9 cellular contexts compared by ENCODE assay signal in genomic region chr22:37562049-37562784, GRCh38. TPM values are rescaled to one million over a fixed set of nuclear protein-coding genes. Genes with fewer than 3 reads are reported as not detected.
DNase-seq lines count a peak whose midpoint lies in the region; ATAC-seq and TF ChIP-seq lines count a peak whose summit lies in the region.
"Had no signal": no experiment of that assay in that cellular context is flagged by ENCODE, and none has a peak within 500 bp of the region (broad histone marks: within the 10 kb centered on the region; RNA-seq: fewer than 3 reads in every experiment).

No MANE protein-coding gene starts in this region.

- H3K9me3 Mint-ChIP-seq in dendritic cell treated with granulocyte-macrophage colony-stimulating factor and Interleukin-4, amounts not matched to agents 40 ng/mL and 50 ng/mL, for 4 days, result no peaks in the 10 kb centered on the region
- no peaks in the 10 kb centered on the region for H3K9me3 Mint-ChIP-seq in natural killer cell treated with Interleukin-12 subunit alpha and Interleukin-12 subunit beta and Interleukin-15 and Interleukin-18, amount 100 ng/mL, for 72 hours

- peak overlapping the region; percentile 82 for H3K4me3 ChIP-seq in AG04449 (ENCODE audit: low read depth, low read length)
- H3K4me3 ChIP-seq in Karpas-422 (ENCODE audit: low read length), result no peak overlapping the region

- H3K4me2 ChIP-seq in Karpas-422 (ENCODE audit: low read depth, low read length, poor library complexity, severe bottlenecking), result no peak overlapping the region

- H3K9ac ChIP-seq in Karpas-422 (ENCODE audit: low read length), result no peak overlapping the region

- no peaks in the 10 kb centered on the region for H3K9me3 ChIP-seq in Karpas-422 (ENCODE audit: low read length)

- no peak overlapping the region for H3K27ac ChIP-seq in Karpas-422 (ENCODE audit: low read length)

- H3K4me1 Mint-ChIP-seq in dendritic cell treated with granulocyte-macrophage colony-stimulating factor and Interleukin-4, amounts not matched to agents 40 ng/mL and 50 ng/mL, for 4 days (ENCODE audit: low read depth), result peaks cover 71% of the 10 kb centered on the region
- H3K4me1 Mint-ChIP-seq in natural killer cell treated with Interleukin-12 subunit alpha and Interleukin-12 subunit beta and Interleukin-15 and Interleukin-18, amount 100 ng/mL, for 72 hours (ENCODE audit: low read depth in 2 of 2), result peaks cover 26 to 36% of the 10 kb centered on the region in 2 donors

- CTCF ChIA-PET in AG04449 (lab: Yijun Ruan, JAX), result interaction anchor here (0.7 to 22.2 kb wide), 22 partner anchors 6 to 256 kb away, joined by 3 to 728 read pairs (median 4); partner anchors contain the start of genes GGA1, LGALS2 and SH3BP1

- no peak for DNase-seq in AG04449 (ENCODE audit: low read depth, low spot score)
- DNase-seq in Karpas-422, result no peak
- no peak for DNase-seq in natural killer cell treated with Interleukin-12 subunit alpha and Interleukin-12 subunit beta and Interleukin-15 and Interleukin-18, amount 100 ng/mL, for 72 hours (ENCODE audit: low spot score)
- DNase-seq in DMS 273 (lab: John Stamatoyannopoulos, UW; ENCODE audit: unreplicated experiment), result no peak
- no peak for DNase-seq in NCI-H526 (lab: John Stamatoyannopoulos, UW)
- DNase-seq in NCI-H187 treated with DMSO at 0.1 percent for 48 hours (lab: John Stamatoyannopoulos, UW), result no peak
- DNase-seq in DMS153 (lab: John Stamatoyannopoulos, UW), result no peak
- DNase-seq: NCI-H446 treated with DMSO at 0.1 percent for 48 hours had no signal

- H3K79me2 ChIP-seq in Karpas-422 (ENCODE audit: low read length), result no peaks in the 10 kb centered on the region

- H3K27me3 Mint-ChIP-seq in dendritic cell treated with granulocyte-macrophage colony-stimulating factor and Interleukin-4, amounts not matched to agents 40 ng/mL and 50 ng/mL, for 4 days, result peaks cover 54% of the 10 kb centered on the region
- peaks cover 23 to 31% of the 10 kb centered on the region in 2 donors for H3K27me3 Mint-ChIP-seq in natural killer cell treated with Interleukin-12 subunit alpha and Interleukin-12 subunit beta and Interleukin-15 and Interleukin-18, amount 100 ng/mL, for 72 hours

- no peaks in the 10 kb centered on the region for H3K9me2 ChIP-seq in Karpas-422 (replicated peaks; ENCODE audit: insufficient read depth, low read length)

- peak overlapping the region; percentile 75 for H3K27ac Mint-ChIP-seq in dendritic cell treated with granulocyte-macrophage colony-stimulating factor and Interleukin-4, amounts not matched to agents 40 ng/mL and 50 ng/mL, for 4 days
- peak overlapping the region in 1 of 2 donors; percentile 69 for H3K27ac Mint-ChIP-seq in natural killer cell treated with Interleukin-12 subunit alpha and Interleukin-12 subunit beta and Interleukin-15 and Interleukin-18, amount 100 ng/mL, for 72 hours

- H4K20me1 ChIP-seq in Karpas-422 (ENCODE audit: insufficient read depth, low read depth, low read length), result no peaks in the 10 kb centered on the region

- ATAC-seq in natural killer cell treated with Interleukin-12 subunit alpha and Interleukin-12 subunit beta and Interleukin-15 and Interleukin-18, amount 100 ng/mL, for 72 hours, result no peak

- TF ChIP-seq CTCF in AG04449 (IDR thresholded peaks at IDR 0.05; ENCODE audit: insufficient read depth, low read length, missing control alignments), result no peak

- peaks cover 27% of the 10 kb centered on the region for H3K36me3 Mint-ChIP-seq in dendritic cell treated with granulocyte-macrophage colony-stimulating factor and Interleukin-4, amounts not matched to agents 40 ng/mL and 50 ng/mL, for 4 days (ENCODE audit: low read depth)
- no peaks in the 10 kb centered on the region for H3K36me3 Mint-ChIP-seq in natural killer cell treated with Interleukin-12 subunit alpha and Interleukin-12 subunit beta and Interleukin-15 and Interleukin-18, amount 100 ng/mL, for 72 hours

- peak overlapping the region; percentile 80 for H3K4me3 Mint-ChIP-seq in dendritic cell treated with granulocyte-macrophage colony-stimulating factor and Interleukin-4, amounts not matched to agents 40 ng/mL and 50 ng/mL, for 4 days
- H3K4me3 Mint-ChIP-seq in natural killer cell treated with Interleukin-12 subunit alpha and Interleukin-12 subunit beta and Interleukin-15 and Interleukin-18, amount 100 ng/mL, for 72 hours, result peak overlapping the region; percentile 76

- H3K27me3 ChIP-seq in Karpas-422 (ENCODE audit: low read length), result no peaks in the 10 kb centered on the region

- POLR2A ChIA-PET in AG04449 (lab: Yijun Ruan, JAX), result interaction anchor here (0.6 to 2.7 kb wide), 4 partner anchors 10 to 22 kb away, joined by 4 to 12 read pairs (median 8); no protein-coding TSS in a partner anchor

- H2AFZ ChIP-seq in Karpas-422 (ENCODE audit: low read length), result peak overlapping the region; percentile 7; the same call in 1 of the 2 replicates

- H3K36me3 ChIP-seq in Karpas-422 (ENCODE audit: insufficient read depth, low read length), result no peaks in the 10 kb centered on the region

- intact Hi-C loops in dendritic cell treated with granulocyte-macrophage colony-stimulating factor and Interleukin-4, amounts not matched to agents 40 ng/mL and 50 ng/mL, for 4 days (cut with micrococcal nuclease), result no loop called here

- H3K4me1 ChIP-seq in Karpas-422 (ENCODE audit: low read length), result peaks cover 10% of the 10 kb centered on the region

RNA-seq across cellular contexts. Expression of gene CDC42EP1, which starts 1.9 kb away (rescaled TPM):
- total RNA-seq in Karpas-422 (2014; rRNA removed; shearing (Covaris generic); ENCODE audit: low replicate concordance), result not detected in 2 replicates
- total RNA-seq in natural killer cell treated with Interleukin-12 subunit alpha and Interleukin-12 subunit beta and Interleukin-15 and Interleukin-18, amount 100 ng/mL, for 72 hours, result 1 to 10 TPM; 1.9 to 3.5 TPM

RNA-seq across cellular contexts. Expression of gene LGALS2, which starts 17.7 kb away (rescaled TPM):
- not detected in 2 replicates for total RNA-seq in Karpas-422 (2014; rRNA removed; shearing (Covaris generic); ENCODE audit: low replicate concordance)
- total RNA-seq in natural killer cell treated with Interleukin-12 subunit alpha and Interleukin-12 subunit beta and Interleukin-15 and Interleukin-18, amount 100 ng/mL, for 72 hours, result not detected

RNA-seq across cellular contexts. Expression of gene CARD10, which starts 43.0 kb away (rescaled TPM):
- not detected in 2 replicates for total RNA-seq in Karpas-422 (2014; rRNA removed; shearing (Covaris generic); ENCODE audit: low replicate concordance)
- under 1 TPM; 0.38 to 0.53 TPM for total RNA-seq in natural killer cell treated with Interleukin-12 subunit alpha and Interleukin-12 subunit beta and Interleukin-15 and Interleukin-18, amount 100 ng/mL, for 72 hours

RNA-seq across cellular contexts. Expression of gene GGA1, which starts 46.4 kb away (rescaled TPM):
- total RNA-seq in Karpas-422 (2014; rRNA removed; shearing (Covaris generic); ENCODE audit: low replicate concordance), result 64.3 and 97.3 TPM in 2 replicates
- 100 to 1,000 TPM in 1 of 2 donors, 10 to 100 TPM in 1; 85.5 to 142 TPM for total RNA-seq in natural killer cell treated with Interleukin-12 subunit alpha and Interleukin-12 subunit beta and Interleukin-15 and Interleukin-18, amount 100 ng/mL, for 72 hours
